In genomic region chr9:132008871-132009812, GRCh38 we compare ENCODE assay signal across 1 cellular context.
TF ChIP-seq lines count a peak whose summit lies in the region.

No MANE protein-coding gene starts in this region.

TF ChIP-seq in A549, 52 proteins besides CTCF, POLR2A, EP300 and RAD21 (continued from another document):
- TF ChIP-seq GATA3 (IDR thresholded peaks at IDR 0.05; ENCODE audit: borderline replicate concordance) (peak; percentile 90), BCL3 (IDR thresholded peaks at IDR 0.05) (peak; percentile 32; the same call in 1 of the 3 replicates), MAZ (IDR thresholded peaks at IDR 0.05; ENCODE audit: borderline replicate concordance, low read depth, low read length) (no peak), SMC3 (IDR thresholded peaks at IDR 0.05) (no peak), FOSL2 (IDR thresholded peaks at IDR 0.05) (peak; percentile 50; the same call in 1 of the 2 replicates), FOSL2 (CRISPR knock-in tag; IDR thresholded peaks at IDR 0.05) (peak; percentile 79), JUNB (IDR thresholded peaks at IDR 0.05) (0 out of 2 replicates have a peak, but pooled peaks have one; percentile 31)
- TF ChIP-seq, protein P1, sequence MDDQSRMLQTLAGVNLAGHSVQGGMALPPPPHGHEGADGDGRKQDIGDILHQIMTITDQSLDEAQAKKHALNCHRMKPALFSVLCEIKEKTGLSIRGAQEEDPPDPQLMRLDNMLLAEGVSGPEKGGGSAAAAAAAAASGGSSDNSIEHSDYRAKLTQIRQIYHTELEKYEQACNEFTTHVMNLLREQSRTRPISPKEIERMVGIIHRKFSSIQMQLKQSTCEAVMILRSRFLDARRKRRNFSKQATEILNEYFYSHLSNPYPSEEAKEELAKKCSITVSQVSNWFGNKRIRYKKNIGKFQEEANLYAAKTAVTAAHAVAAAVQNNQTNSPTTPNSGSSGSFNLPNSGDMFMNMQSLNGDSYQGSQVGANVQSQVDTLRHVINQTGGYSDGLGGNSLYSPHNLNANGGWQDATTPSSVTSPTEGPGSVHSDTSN (IDR thresholded peaks at IDR 0.05), result peak; percentile 79
- TF ChIP-seq, protein P2, sequence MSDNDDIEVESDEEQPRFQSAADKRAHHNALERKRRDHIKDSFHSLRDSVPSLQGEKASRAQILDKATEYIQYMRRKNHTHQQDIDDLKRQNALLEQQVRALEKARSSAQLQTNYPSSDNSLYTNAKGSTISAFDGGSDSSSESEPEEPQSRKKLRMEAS (IDR thresholded peaks at IDR 0.05), result peak; percentile 28; the same call in 1 of the 2 replicates
